ENCODE assay signal across 16 cellular contexts in the genomic region with DNA sequence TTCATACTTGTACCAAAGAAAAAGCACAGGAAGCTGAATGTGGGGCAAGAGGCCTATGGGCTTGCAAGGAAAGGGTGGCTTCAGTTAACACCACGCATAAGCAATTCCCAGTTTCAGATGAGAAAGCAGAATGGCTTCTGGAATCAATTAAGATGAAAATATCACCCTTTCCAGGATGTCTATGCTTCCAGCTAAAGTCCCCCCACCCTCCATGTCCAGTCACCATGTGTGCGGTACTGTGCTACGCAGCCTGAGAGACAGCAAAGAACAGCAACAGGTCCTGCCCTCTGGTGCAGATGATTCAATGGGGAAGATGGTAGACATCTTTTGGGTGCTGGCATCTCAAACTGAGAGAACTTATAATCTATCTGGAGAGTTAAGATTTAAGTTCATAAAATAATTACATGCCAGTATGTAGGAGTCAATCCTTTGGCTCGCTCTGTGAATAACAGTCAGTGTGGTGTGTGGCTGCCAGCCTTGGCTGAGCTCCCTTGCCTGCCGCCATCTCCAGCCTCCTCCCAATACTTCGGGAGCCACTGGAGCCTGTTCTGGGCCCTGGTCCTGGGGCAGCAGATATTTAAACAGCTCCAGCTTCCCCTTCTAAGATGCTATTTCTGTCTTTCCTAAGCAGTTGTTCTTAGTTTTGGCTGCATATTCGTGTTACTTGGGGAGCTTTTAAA. TPM values are rescaled to one million over a fixed set of nuclear protein-coding genes. Genes with fewer than 3 reads are reported as not detected.
DNase-seq lines count a peak whose midpoint lies in the region; ATAC-seq lines count a peak whose summit lies in the region.
"Had no signal": no experiment of that assay in that cellular context is flagged by ENCODE, and none has a peak within 500 bp of the region (broad histone marks: within the 10 kb centered on the region; RNA-seq: fewer than 3 reads in every experiment).

No MANE protein-coding gene starts in this region.

- H3K27ac ChIP-seq in esophagus (ENCODE audit: low read depth in 2 of 2, low read length in 1 of 2), result peak overlapping the region; percentile 24 to 47

- H3K36me3 ChIP-seq in esophagus (ENCODE audit: control insufficient read depth in 2 of 2, insufficient read depth in 2 of 2, low read length in 1 of 2), result no peaks in the 10 kb centered on the region

- H3K9me3 ChIP-seq in esophagus (ENCODE audit: control insufficient read depth in 2 of 2, insufficient read depth in 1 of 2, low read depth in 1 of 2, low read length in 1 of 2), result no peaks in the 10 kb centered on the region

- peaks cover 0 to 2% of the 10 kb centered on the region in 2 donors for H3K4me1 ChIP-seq in esophagus (ENCODE audit: control insufficient read depth in 2 of 2, insufficient read depth in 2 of 2, low read length in 1 of 2)

- H3K4me3 ChIP-seq in esophagus (ENCODE audit: low read depth in 1 of 2, low read length in 2 of 2), result no peak overlapping the region
- H3K4me3 ChIP-seq: K562 had no signal

- WGBS in esophagus, 2 donors, result 65 to 73% methylated on average over 7 of the region's 7 CpGs

- no peak for ATAC-seq in GM19395 (IDR thresholded peaks at IDR 0.05; ENCODE audit: unreplicated experiment)
- ATAC-seq: HCT116; K562; naive thymus-derived CD8-positive, alpha-beta T cell; PC-3; WTC11 had no signal

- DNase-seq in GM04504 (ENCODE audit: low read depth) (peak; percentile 36), midbrain (lab: John Stamatoyannopoulos, UW) (peak; percentile 9), stromal cell of bone marrow (ENCODE audit: low read depth) (peak; percentile 38), DMS 273 treated with DMSO at 0.1 percent for 48 hours (lab: John Stamatoyannopoulos, UW) (no peak), NCI-H524 treated with DMSO at 0.1 percent for 48 hours (lab: John Stamatoyannopoulos, UW) (no peak)
- no peak for DNase-seq in activated CD4-positive, alpha-beta T cell treated with anti-CD3 and anti-CD28 coated beads, Interleukin-2, amount 50 U/mL, for 4 hours
- DNase-seq: activated naive CD4-positive, alpha-beta T cell treated with Interleukin-2 at 50 U/mL for 16 hours; naive thymus-derived CD8-positive, alpha-beta T cell; NCI-H1417; PC-3; stimulated activated CD4-positive, alpha-beta T cell treated with anti-CD3 and anti-CD28 coated beads, Interleukin-4, amount 100 ng/mL, for 4 hours had no signal

- no peaks in the 10 kb centered on the region for H3K27me3 ChIP-seq in esophagus (ENCODE audit: control insufficient read depth in 1 of 2, insufficient read depth in 2 of 2, low read length in 2 of 2)

RNA-seq across cellular contexts. Expression of gene ME3, which starts 44.5 kb away (rescaled TPM):
- 1 to 10 TPM; 3.0 to 4.5 TPM for polyA plus RNA-seq in esophagus
- polyA plus RNA-seq: K562 had no signal

Comparison
In these comparisons a context has a peak if more than half of its experiments do, and no peak if none do; other contexts are left out.
1. DNase-seq: peak in GM04504 (single experiment), midbrain (single experiment) and stromal cell of bone marrow (single experiment); none in DMS 273 treated with DMSO at 0.1 percent for 48 hours (single experiment), activated CD4-positive, alpha-beta T cell treated with anti-CD3 and anti-CD28 coated beads, Interleukin-2, amount 50 U/mL, for 4 hours (0 of 2) and NCI-H524 treated with DMSO at 0.1 percent for 48 hours (single experiment).